Comparison of ENCODE assay signal across 15 cellular contexts in genomic region chrX:68684919-68685304, GRCh38.
"Had no signal": no experiment of that assay in that cellular context is flagged by ENCODE, and none has a peak within 500 bp of the region (broad histone marks: within the 10 kb centered on the region; RNA-seq: fewer than 3 reads in every experiment).

No MANE protein-coding gene starts in this region.

- H3K9me3 Mint-ChIP-seq: activated CD8-positive, alpha-beta T cell treated with anti-CD3 and anti-CD28 coated beads for 36 hours; effector memory CD8-positive, alpha-beta T cell; stimulated activated effector memory CD8-positive, alpha-beta T cell treated with anti-CD3 and anti-CD28 coated beads, Interleukin-12 subunit alpha, Interleukin-12 subunit beta, amount 100 ng/mL, for 72 hours; T-helper 2 cell treated with Interferon-gamma antibody and Interleukin-4, amounts not matched to agents 5 μg/mL and 100 μg/mL, for 36 hours had no signal

- H3K27ac ChIP-seq: WERI-Rb-1 had no signal

- H3K4me3 ChIP-seq: coronary artery, tibial nerve had no signal

- ATAC-seq: effector memory CD8-positive, alpha-beta T cell; stimulated activated effector memory CD8-positive, alpha-beta T cell treated with anti-CD3 and anti-CD28 coated beads, Interleukin-12 subunit alpha, Interleukin-12 subunit beta, amount 100 ng/mL, for 72 hours had no signal

- H3K36me3 Mint-ChIP-seq: naive B cell; stimulated activated effector memory CD8-positive, alpha-beta T cell treated with anti-CD3 and anti-CD28 coated beads, Interleukin-12 subunit alpha, Interleukin-12 subunit beta, amount 100 ng/mL, for 72 hours had no signal

- H3K4me3 Mint-ChIP-seq: activated CD8-positive, alpha-beta T cell treated with anti-CD3 and anti-CD28 coated beads for 36 hours had no signal

- DNase-seq: activated CD4-positive, alpha-beta T cell treated with anti-CD3 and anti-CD28 coated beads for 4 hours; activated CD8-positive, alpha-beta memory T cell treated with anti-CD3 and anti-CD28 coated beads, Interleukin-2, amount 50 U/mL, for 48 hours; activated naive CD4-positive, alpha-beta T cell treated with Interleukin-2 at 50 U/mL for 16 hours; central memory CD4-positive, alpha-beta T cell; effector memory CD8-positive, alpha-beta T cell; naive B cell; posterior cingulate gyrus; small intestine; SW 1271; WERI-Rb-1 had no signal

- H3K36me3 ChIP-seq: tibial nerve, WERI-Rb-1 had no signal

- H3K9me3 ChIP-seq: tibial nerve had no signal

- H3K27ac Mint-ChIP-seq: activated CD8-positive, alpha-beta T cell treated with anti-CD3 and anti-CD28 coated beads for 36 hours; stimulated activated effector memory CD8-positive, alpha-beta T cell treated with anti-CD3 and anti-CD28 coated beads, Interleukin-12 subunit alpha, Interleukin-12 subunit beta, amount 100 ng/mL, for 72 hours; T-helper 2 cell treated with Interferon-gamma antibody and Interleukin-4, amounts not matched to agents 5 μg/mL and 100 μg/mL, for 36 hours had no signal
